ENCODE assay signal across 12 cellular contexts in genomic region chr2:15223887-15224286, GRCh38.
DNase-seq lines count a peak whose midpoint lies in the region; ATAC-seq and TF ChIP-seq lines count a peak whose summit lies in the region.
"Had no signal": no experiment of that assay in that cellular context is flagged by ENCODE, and none has a peak within 500 bp of the region (broad histone marks: within the 10 kb centered on the region; RNA-seq: fewer than 3 reads in every experiment).

No MANE protein-coding gene starts in this region.

- peaks cover 5% of the 10 kb centered on the region for H3K4me1 ChIP-seq in RWPE2 (ENCODE audit: insufficient read depth, poor library complexity, severe bottlenecking)

- H3K9me3 ChIP-seq in RWPE2 (ENCODE audit: severe bottlenecking) = no peaks in the 10 kb centered on the region

- H3K4me3 ChIP-seq in HFF-Myc (replicated peaks; ENCODE audit: low read depth, low read length) (no peak overlapping the region), RWPE2 (ENCODE audit: severe bottlenecking) (no peak overlapping the region), fibroblast of villous mesenchyme (ENCODE audit: low read depth, low read length) (no peak overlapping the region)
- H3K4me3 ChIP-seq: cardiac muscle cell had no signal

- H3K27me3 ChIP-seq in RWPE2 (ENCODE audit: insufficient read depth, poor library complexity, severe bottlenecking) = no peaks in the 10 kb centered on the region
- H3K27me3 ChIP-seq: cardiac muscle cell had no signal

- peak; percentile 13 for DNase-seq in ACHN
- DNase-seq in HFF-Myc (ENCODE audit: extremely low read depth, low read depth) = peak; percentile 40
- DNase-seq in RWPE2 (ENCODE audit: low spot score) = no peak
- peak; percentile 84 for DNase-seq in fibroblast of villous mesenchyme (ENCODE audit: low read depth)
- no peak for DNase-seq in activated CD4-positive, alpha-beta T cell treated with anti-CD3 and anti-CD28 coated beads for 4 hours
- DNase-seq in NCI-H748 (lab: John Stamatoyannopoulos, UW; ENCODE audit: unreplicated experiment) = no peak
- DNase-seq in NCI-H187 treated with DMSO at 0.1 percent for 48 hours (lab: John Stamatoyannopoulos, UW) = no peak
- DNase-seq: activated CD4-positive, alpha-beta T cell treated with anti-CD3 and anti-CD28 coated beads, Interleukin-2, amount 50 U/mL, for 1 hour; NCI-H1092 treated with DMSO at 0.1 percent for 48 hours had no signal

- ATAC-seq in RWPE2 (ENCODE audit: low read depth) (peak; percentile 90), GM18867 (IDR thresholded peaks at IDR 0.05; ENCODE audit: unreplicated experiment) (no peak)
- ATAC-seq: Panc1 had no signal

- no peak for TF ChIP-seq CTCF in HFF-Myc (IDR thresholded peaks at IDR 0.05; ENCODE audit: low read depth, low read length, missing control alignments)
- no peak for TF ChIP-seq CTCF in RWPE2 (IDR thresholded peaks at IDR 0.05; ENCODE audit: poor library complexity, severe bottlenecking)
- no peak for TF ChIP-seq CTCF in fibroblast of villous mesenchyme (IDR thresholded peaks at IDR 0.05; ENCODE audit: insufficient read depth, low read depth, low read length)

- no peak overlapping the region for H3K27ac ChIP-seq in RWPE2 (ENCODE audit: poor library complexity, severe bottlenecking)
- H3K27ac ChIP-seq: cardiac muscle cell had no signal

- H3K36me3 ChIP-seq in RWPE2 (ENCODE audit: low read depth) = peaks cover 7% of the 10 kb centered on the region; the same call in 1 of the 2 replicates
- H3K36me3 ChIP-seq: cardiac muscle cell had no signal

- in situ Hi-C loops in ACHN (cut with HindIII; ENCODE audit: low pct_ligation_motif_present, low pct_unique_long_range_greater_than_20kb, low sequenced_read_pairs) = no loop called here

Comparison
In these comparisons a context has a peak if more than half of its experiments do, and no peak if none do; other contexts are left out.
1. DNase-seq: peak in ACHN (single experiment), HFF-Myc (single experiment) and fibroblast of villous mesenchyme (single experiment); none in RWPE2 (single experiment), activated CD4-positive, alpha-beta T cell treated with anti-CD3 and anti-CD28 coated beads for 4 hours (0 of 2), NCI-H748 (single experiment) and NCI-H187 treated with DMSO at 0.1 percent for 48 hours (single experiment).